In the genomic region with DNA sequence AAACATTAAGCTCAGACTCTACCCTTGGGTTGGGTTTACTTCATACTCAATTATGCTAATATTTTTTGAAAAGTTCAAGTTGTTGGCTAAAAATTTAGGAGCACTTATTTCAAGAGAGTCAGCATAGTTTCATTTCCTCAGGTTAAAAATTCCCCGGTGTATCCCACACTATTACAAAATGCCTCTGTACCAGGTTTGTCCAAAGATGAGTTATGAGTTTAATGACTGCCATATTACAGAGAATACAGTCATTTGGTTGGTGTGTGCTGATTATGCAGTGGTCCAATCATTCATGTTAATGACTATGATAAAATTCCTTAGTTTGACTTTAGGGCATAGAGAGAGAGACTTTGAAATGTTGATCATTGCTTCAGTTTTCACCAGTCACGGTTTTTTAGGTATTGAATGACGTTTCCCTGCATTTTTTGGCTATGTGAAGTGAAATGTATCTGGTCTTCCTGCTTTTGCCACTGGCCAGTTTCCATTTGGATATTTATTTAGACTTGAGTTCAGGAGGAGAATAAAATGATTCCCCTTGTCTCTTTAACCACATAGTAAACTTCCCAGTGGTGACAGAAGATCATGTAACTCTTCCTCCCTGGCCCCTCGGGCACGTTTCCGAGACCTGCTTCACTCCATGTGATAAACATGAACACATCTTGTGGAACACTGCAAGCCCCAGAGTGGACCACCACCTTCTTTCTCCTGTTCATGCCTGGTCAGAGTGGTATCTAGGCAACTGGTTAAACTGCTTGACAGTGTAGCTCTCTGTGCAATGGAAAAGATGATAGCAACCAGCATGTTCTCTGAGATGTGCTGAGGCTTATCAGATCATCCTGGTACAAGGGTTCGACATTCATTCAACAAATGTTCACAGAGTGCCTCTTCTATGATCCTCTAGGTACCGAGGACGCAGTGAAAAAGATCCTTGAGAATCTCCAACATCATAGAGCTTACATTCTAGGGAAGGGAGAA, we compare ENCODE assay signal across 1 cellular context.
A peak's percentile ranks its signal among the peaks of the same experiment; 100 is the strongest.
TF ChIP-seq lines count a peak whose summit lies in the region.

No MANE protein-coding gene starts in this region.

TF ChIP-seq in GM12878, 131 proteins besides CTCF, POLR2A, EP300 and RAD21 (continued from another document and continues in another):
- TF ChIP-seq, protein P1, sequence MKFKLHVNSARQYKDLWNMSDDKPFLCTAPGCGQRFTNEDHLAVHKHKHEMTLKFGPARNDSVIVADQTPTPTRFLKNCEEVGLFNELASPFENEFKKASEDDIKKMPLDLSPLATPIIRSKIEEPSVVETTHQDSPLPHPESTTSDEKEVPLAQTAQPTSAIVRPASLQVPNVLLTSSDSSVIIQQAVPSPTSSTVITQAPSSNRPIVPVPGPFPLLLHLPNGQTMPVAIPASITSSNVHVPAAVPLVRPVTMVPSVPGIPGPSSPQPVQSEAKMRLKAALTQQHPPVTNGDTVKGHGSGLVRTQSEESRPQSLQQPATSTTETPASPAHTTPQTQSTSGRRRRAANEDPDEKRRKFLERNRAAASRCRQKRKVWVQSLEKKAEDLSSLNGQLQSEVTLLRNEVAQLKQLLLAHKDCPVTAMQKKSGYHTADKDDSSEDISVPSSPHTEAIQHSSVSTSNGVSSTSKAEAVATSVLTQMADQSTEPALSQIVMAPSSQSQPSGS (IDR thresholded peaks at IDR 0.05; ENCODE audit: low read length), result no peak
- no peak for TF ChIP-seq HDAC2 (IDR thresholded peaks at IDR 0.05)
- TF ChIP-seq NR2C2 (IDR thresholded peaks at IDR 0.05; ENCODE audit: borderline replicate concordance, control insufficient read depth, insufficient read length, low read depth), result no peak
- TF ChIP-seq NKRF (conservative IDR thresholded peaks at IDR 0.05), result no peak
- TF ChIP-seq, protein P2, sequence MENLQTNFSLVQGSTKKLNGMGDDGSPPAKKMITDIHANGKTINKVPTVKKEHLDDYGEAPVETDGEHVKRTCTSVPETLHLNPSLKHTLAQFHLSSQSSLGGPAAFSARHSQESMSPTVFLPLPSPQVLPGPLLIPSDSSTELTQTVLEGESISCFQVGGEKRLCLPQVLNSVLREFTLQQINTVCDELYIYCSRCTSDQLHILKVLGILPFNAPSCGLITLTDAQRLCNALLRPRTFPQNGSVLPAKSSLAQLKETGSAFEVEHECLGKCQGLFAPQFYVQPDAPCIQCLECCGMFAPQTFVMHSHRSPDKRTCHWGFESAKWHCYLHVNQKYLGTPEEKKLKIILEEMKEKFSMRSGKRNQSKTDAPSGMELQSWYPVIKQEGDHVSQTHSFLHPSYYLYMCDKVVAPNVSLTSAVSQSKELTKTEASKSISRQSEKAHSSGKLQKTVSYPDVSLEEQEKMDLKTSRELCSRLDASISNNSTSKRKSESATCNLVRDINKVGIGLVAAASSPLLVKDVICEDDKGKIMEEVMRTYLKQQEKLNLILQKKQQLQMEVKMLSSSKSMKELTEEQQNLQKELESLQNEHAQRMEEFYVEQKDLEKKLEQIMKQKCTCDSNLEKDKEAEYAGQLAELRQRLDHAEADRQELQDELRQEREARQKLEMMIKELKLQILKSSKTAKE (IDR thresholded peaks at IDR 0.05; ENCODE audit: low read depth, poor library complexity, severe bottlenecking), result no peak
- no peak for TF ChIP-seq SIX5 (IDR thresholded peaks at IDR 0.05; ENCODE audit: low read depth, low read length, severe bottlenecking)
- TF ChIP-seq WRNIP1 (IDR thresholded peaks at IDR 0.05; ENCODE audit: borderline replicate concordance, low read depth, low read length), result no peak
- TF ChIP-seq, protein P3, sequence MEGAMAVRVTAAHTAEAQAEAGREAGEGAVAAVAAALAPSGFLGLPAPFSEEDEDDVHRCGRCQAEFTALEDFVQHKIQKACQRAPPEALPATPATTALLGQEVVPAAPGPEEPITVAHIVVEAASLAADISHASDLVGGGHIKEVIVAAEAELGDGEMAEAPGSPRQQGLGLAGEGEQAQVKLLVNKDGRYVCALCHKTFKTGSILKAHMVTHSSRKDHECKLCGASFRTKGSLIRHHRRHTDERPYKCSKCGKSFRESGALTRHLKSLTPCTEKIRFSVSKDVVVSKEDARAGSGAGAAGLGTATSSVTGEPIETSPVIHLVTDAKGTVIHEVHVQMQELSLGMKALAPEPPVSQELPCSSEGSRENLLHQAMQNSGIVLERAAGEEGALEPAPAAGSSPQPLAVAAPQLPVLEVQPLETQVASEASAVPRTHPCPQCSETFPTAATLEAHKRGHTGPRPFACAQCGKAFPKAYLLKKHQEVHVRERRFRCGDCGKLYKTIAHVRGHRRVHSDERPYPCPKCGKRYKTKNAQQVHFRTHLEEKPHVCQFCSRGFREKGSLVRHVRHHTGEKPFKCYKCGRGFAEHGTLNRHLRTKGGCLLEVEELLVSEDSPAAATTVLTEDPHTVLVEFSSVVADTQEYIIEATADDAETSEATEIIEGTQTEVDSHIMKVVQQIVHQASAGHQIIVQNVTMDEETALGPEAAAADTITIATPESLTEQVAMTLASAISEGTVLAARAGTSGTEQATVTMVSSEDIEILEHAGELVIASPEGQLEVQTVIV (IDR thresholded peaks at IDR 0.05; ENCODE audit: borderline replicate concordance, partially characterized antibody), result no peak
- no peak for TF ChIP-seq RAD51 (IDR thresholded peaks at IDR 0.05)
- TF ChIP-seq BHLHE40 (IDR thresholded peaks at IDR 0.05; ENCODE audit: borderline replicate concordance in 1 of 2, low read depth in 2 of 2, low read length in 1 of 2), result no peak
- TF ChIP-seq IKZF2 (IDR thresholded peaks at IDR 0.05), result peak; percentile 50 to 51; a peak in 2 of 4 replicates
- no peak for TF ChIP-seq ZSCAN29 (IDR thresholded peaks at IDR 0.05)
- no peak for TF ChIP-seq SMAD1 (IDR thresholded peaks at IDR 0.05; ENCODE audit: low read depth, partially characterized antibody)
- TF ChIP-seq BMI1 (IDR thresholded peaks at IDR 0.05; ENCODE audit: borderline replicate concordance), result no peak
- no peak for TF ChIP-seq MXI1 (IDR thresholded peaks at IDR 0.05; ENCODE audit: low read depth, low read length)
- no peak for TF ChIP-seq NFXL1 (IDR thresholded peaks at IDR 0.05; ENCODE audit: borderline replicate concordance)
- TF ChIP-seq RUNX3 (IDR thresholded peaks at IDR 0.05; ENCODE audit: low read length), result peak; percentile 11; the same call in 1 of the 2 replicates
- no peak for TF ChIP-seq HDAC6 (IDR thresholded peaks at IDR 0.05; ENCODE audit: unreplicated experiment)
- TF ChIP-seq RELB (IDR thresholded peaks at IDR 0.05; ENCODE audit: low read depth), result peak; percentile 76
- TF ChIP-seq HCFC1 (IDR thresholded peaks at IDR 0.05; ENCODE audit: low read length), result no peak
- TF ChIP-seq MTA2 (IDR thresholded peaks at IDR 0.05; ENCODE audit: low read depth), result peak; percentile 39; the same call in 1 of the 2 replicates
- TF ChIP-seq EED (IDR thresholded peaks at IDR 0.05; ENCODE audit: low read depth), result no peak
- TF ChIP-seq EZH2 (IDR thresholded peaks at IDR 0.05; ENCODE audit: borderline replicate concordance, control insufficient read depth, low read depth, low read length), result no peak
- TF ChIP-seq TBL1XR1 (IDR thresholded peaks at IDR 0.05; ENCODE audit: low read depth, low read length), result no peak
- TF ChIP-seq NR2F1 (conservative IDR thresholded peaks at IDR 0.05), result no peak
- TF ChIP-seq CBFB (IDR thresholded peaks at IDR 0.05; ENCODE audit: low read depth), result no peak
- TF ChIP-seq YY1 (IDR thresholded peaks at IDR 0.05; ENCODE audit: low read depth, low read length), result no peak
- no peak for TF ChIP-seq FOXM1 (IDR thresholded peaks at IDR 0.05; ENCODE audit: low read depth, low read length)
- no peak for TF ChIP-seq NBN (IDR thresholded peaks at IDR 0.05)
- TF ChIP-seq ATF3 (IDR thresholded peaks at IDR 0.05; ENCODE audit: borderline replicate concordance, extremely low read depth, low read depth, low read length), result no peak
- TF ChIP-seq BCLAF1 (IDR thresholded peaks at IDR 0.05), result no peak
- TF ChIP-seq ATF7 (IDR thresholded peaks at IDR 0.05; ENCODE audit: low read depth), result 0 out of 2 replicates have a peak, but pooled peaks have one; percentile 22
- TF ChIP-seq, protein P4, sequence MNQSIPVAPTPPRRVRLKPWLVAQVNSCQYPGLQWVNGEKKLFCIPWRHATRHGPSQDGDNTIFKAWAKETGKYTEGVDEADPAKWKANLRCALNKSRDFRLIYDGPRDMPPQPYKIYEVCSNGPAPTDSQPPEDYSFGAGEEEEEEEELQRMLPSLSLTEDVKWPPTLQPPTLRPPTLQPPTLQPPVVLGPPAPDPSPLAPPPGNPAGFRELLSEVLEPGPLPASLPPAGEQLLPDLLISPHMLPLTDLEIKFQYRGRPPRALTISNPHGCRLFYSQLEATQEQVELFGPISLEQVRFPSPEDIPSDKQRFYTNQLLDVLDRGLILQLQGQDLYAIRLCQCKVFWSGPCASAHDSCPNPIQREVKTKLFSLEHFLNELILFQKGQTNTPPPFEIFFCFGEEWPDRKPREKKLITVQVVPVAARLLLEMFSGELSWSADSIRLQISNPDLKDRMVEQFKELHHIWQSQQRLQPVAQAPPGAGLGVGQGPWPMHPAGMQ (IDR thresholded peaks at IDR 0.05; ENCODE audit: borderline replicate concordance), result no peak
- no peak for TF ChIP-seq BACH1 (IDR thresholded peaks at IDR 0.05; ENCODE audit: borderline replicate concordance)
- no peak for TF ChIP-seq STAT3 (IDR thresholded peaks at IDR 0.05; ENCODE audit: low read depth, low read length)
- no peak for TF ChIP-seq TAF1 (IDR thresholded peaks at IDR 0.05; ENCODE audit: borderline replicate concordance, low read depth, low read length)
